Comparison of ENCODE assay signal across 22 cellular contexts in the genomic region with DNA sequence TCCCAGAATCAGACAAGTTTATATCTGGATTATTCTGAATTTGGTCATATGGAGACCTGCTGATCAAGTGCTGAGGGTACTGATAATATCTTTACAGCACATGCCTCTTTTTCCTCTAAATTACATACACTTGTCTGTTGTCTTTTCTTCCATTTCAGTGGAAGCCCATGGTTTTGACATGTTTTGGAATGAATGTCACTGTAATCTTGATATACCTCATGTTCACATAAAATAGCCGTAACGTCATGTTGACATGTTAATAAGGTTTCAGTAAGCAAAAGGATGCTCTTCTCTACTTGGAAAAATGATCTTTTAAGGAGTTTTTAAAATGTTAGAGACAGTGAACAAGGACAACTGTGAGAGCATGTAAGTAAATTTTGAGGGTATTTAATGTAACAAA. TPM values are rescaled to one million over a fixed set of nuclear protein-coding genes. Genes with fewer than 3 reads are reported as not detected.
DNase-seq lines count a peak whose midpoint lies in the region; ATAC-seq and TF ChIP-seq lines count a peak whose summit lies in the region.
"Had no signal": no experiment of that assay in that cellular context is flagged by ENCODE, and none has a peak within 500 bp of the region (broad histone marks: within the 10 kb centered on the region; RNA-seq: fewer than 3 reads in every experiment).

No MANE protein-coding gene starts in this region.

- no peak for TF ChIP-seq POLR2A in spleen (IDR thresholded peaks at IDR 0.05)

- no peaks in the 10 kb centered on the region for H3K27me3 Mint-ChIP-seq in endodermal cell (ENCODE audit: insufficient read depth)
- no peaks in the 10 kb centered on the region for H3K27me3 Mint-ChIP-seq in nephron progenitor cell (ENCODE audit: low read depth, poor library complexity)
- H3K27me3 Mint-ChIP-seq in H9 (ENCODE audit: low read depth) = no peaks in the 10 kb centered on the region
- peaks cover 5% of the 10 kb centered on the region for H3K27me3 Mint-ChIP-seq in activated CD4-positive, alpha-beta T cell treated with anti-CD3 and anti-CD28 coated beads, Interleukin-2, amount 10 ng/mL, durations not matched to agents 7 days and 5 days

- no peak overlapping the region for H2BK15ac ChIP-seq in H9 (ENCODE audit: low read depth, low read length)

- no peak overlapping the region for H3K56ac ChIP-seq in H9 (ENCODE audit: insufficient read length, low read depth, low read length)

- no peak overlapping the region for H3K9ac ChIP-seq in endodermal cell (ENCODE audit: extremely low read depth, low read length, poor library complexity, severe bottlenecking)
- no peak overlapping the region for H3K9ac ChIP-seq in H9 (ENCODE audit: extremely low read depth, insufficient read length, low read length)
- H3K9ac ChIP-seq: BLaER1 treated with 17β-estradiol and CSF1 and Interleukin-3, amounts not matched to agents 10 nM and 100 nM; SK-N-SH had no signal

- no peaks in the 10 kb centered on the region for H3K9me3 ChIP-seq in cardiac muscle cell (ENCODE audit: low read depth)
- H3K9me3 ChIP-seq in endodermal cell (ENCODE audit: control insufficient read depth, low read length) = no peaks in the 10 kb centered on the region
- no peaks in the 10 kb centered on the region for H3K9me3 ChIP-seq in H9 (ENCODE audit: control insufficient read depth, low read depth, low read length)
- no peaks in the 10 kb centered on the region for H3K9me3 ChIP-seq in spleen
- H3K9me3 ChIP-seq: BLaER1 treated with 17β-estradiol and CSF1 and Interleukin-3, amounts not matched to agents 10 nM and 100 nM; SK-N-SH had no signal

- H3K27me3 ChIP-seq in cardiac muscle cell = no peaks in the 10 kb centered on the region
- H3K27me3 ChIP-seq in endodermal cell (ENCODE audit: control insufficient read depth, insufficient read depth, low read length, poor library complexity, severe bottlenecking) = no peaks in the 10 kb centered on the region
- no peaks in the 10 kb centered on the region for H3K27me3 ChIP-seq in H9 (ENCODE audit: insufficient read depth, low read length)
- H3K27me3 ChIP-seq in spleen (replicated peaks in 1 of 7) = no peaks in the 10 kb centered on the region
- H3K27me3 ChIP-seq: BLaER1 treated with 17β-estradiol and CSF1 and Interleukin-3, amounts not matched to agents 10 nM and 100 nM had no signal

- H3K36me3 ChIP-seq in cardiac muscle cell = peaks cover 10% of the 10 kb centered on the region
- H3K36me3 ChIP-seq in endodermal cell (ENCODE audit: control insufficient read depth, insufficient read depth, low read length) = peaks cover 44% of the 10 kb centered on the region
- H3K36me3 ChIP-seq in spleen = no peaks in the 10 kb centered on the region

- CTCF ChIA-PET in activated CD4-positive, alpha-beta T cell treated with anti-CD3 and anti-CD28 coated beads, Interleukin-2, amount 10 ng/mL, durations not matched to agents 7 days and 5 days (lab: Charles Lee) = no interaction called here

- H3K36me3 Mint-ChIP-seq in endodermal cell (ENCODE audit: low read depth) (peaks cover 32% of the 10 kb centered on the region), nephron progenitor cell (ENCODE audit: low read depth) (peaks cover 62% of the 10 kb centered on the region), H9 (ENCODE audit: insufficient read depth in 1 of 3, low read depth in 3 of 3) (peaks cover 5 to 28% (median 14%) of the 10 kb centered on the region in 3 experiments; a peak in 6 of 7 replicates)
- no peaks in the 10 kb centered on the region for H3K36me3 Mint-ChIP-seq in activated CD4-positive, alpha-beta T cell treated with anti-CD3 and anti-CD28 coated beads, Interleukin-2, amount 10 ng/mL, durations not matched to agents 7 days and 5 days (ENCODE audit: low read depth)
- H3K36me3 Mint-ChIP-seq: CD4-positive, alpha-beta memory T cell had no signal

- no peak overlapping the region for H3K4ac ChIP-seq in H9 (ENCODE audit: low read depth, low read length)

- DNase-seq in cardiac muscle cell (ENCODE audit: low read depth in 1 of 2, low spot score in 1 of 2) (no peak), Right ventricle myocardium inferior (ENCODE audit: missing footprints) (no peak), endodermal cell (no peak), nephron progenitor cell (no peak), H9 (no peak), spleen (no peak), NCI-H524 (lab: John Stamatoyannopoulos, UW) (no peak)
- DNase-seq in activated CD4-positive, alpha-beta T cell treated with anti-CD3 and anti-CD28 coated beads, Interleukin-2, amount 10 ng/mL, durations not matched to agents 7 days and 5 days = no peak
- DNase-seq: CD4-positive, alpha-beta memory T cell; DND-41; GOT3; Karpas-422; NCI-H1694; NCI-H2081; NCI-H2171; NCI-H345; NCI-H524 treated with DMSO at 0.1 percent for 48 hours; OCI-M1; SHP77; SK-N-SH had no signal

- no peak overlapping the region for H2BK20ac ChIP-seq in H9 (ENCODE audit: low read depth, low read length, poor library complexity, severe bottlenecking)

- H2BK5ac ChIP-seq in H9 (ENCODE audit: insufficient read length, low read length) = no peak overlapping the region

- H3K79me2 ChIP-seq in H9 (ENCODE audit: insufficient read depth, low read length) = no peaks in the 10 kb centered on the region

- no peak overlapping the region for H2BK120ac ChIP-seq in H9 (ENCODE audit: low read depth, low read length, poor library complexity, severe bottlenecking)

- no peaks in the 10 kb centered on the region for H3K23me2 ChIP-seq in H9 (ENCODE audit: insufficient read length, low read depth, low read length, poor library complexity, severe bottlenecking)

- no peak overlapping the region for H3K4me2 ChIP-seq in H9 (ENCODE audit: insufficient read depth, insufficient read length, low read length)
- H3K4me2 ChIP-seq: BLaER1 treated with 17β-estradiol and CSF1 and Interleukin-3, amounts not matched to agents 10 nM and 100 nM; SK-N-SH had no signal

- H4K91ac ChIP-seq in H9 (ENCODE audit: insufficient read length, low read depth, low read length) = no peak overlapping the region

- no peak overlapping the region for H2BK12ac ChIP-seq in H9 (ENCODE audit: insufficient read length, low read depth, low read length)

- H3K14ac ChIP-seq in H9 (ENCODE audit: insufficient read depth, low read length) = no peak overlapping the region

- H3K4me1 ChIP-seq in cardiac muscle cell (ENCODE audit: low read depth) = peaks cover 46% of the 10 kb centered on the region
- peaks cover 18% of the 10 kb centered on the region for H3K4me1 ChIP-seq in endodermal cell (ENCODE audit: control insufficient read depth, insufficient read depth, low read length)
- H3K4me1 ChIP-seq in H9 (ENCODE audit: insufficient read depth, low read length) = no peaks in the 10 kb centered on the region
- H3K4me1 ChIP-seq in spleen = no peaks in the 10 kb centered on the region
- H3K4me1 ChIP-seq: BLaER1 treated with 17β-estradiol and CSF1 and Interleukin-3, amounts not matched to agents 10 nM and 100 nM had no signal

- no peak overlapping the region for H2AFZ ChIP-seq in H9 (ENCODE audit: low read length)

- H3K79me1 ChIP-seq in H9 (ENCODE audit: insufficient read depth, low read depth, low read length, poor library complexity, severe bottlenecking) = peaks cover 5% of the 10 kb centered on the region

- TF ChIP-seq CTCF in cardiac muscle cell (IDR thresholded peaks at IDR 0.05; ENCODE audit: low read depth, low read length) (no peak), endodermal cell (conservative IDR thresholded peaks at IDR 0.05) (no peak), nephron progenitor cell (IDR thresholded peaks at IDR 0.05) (no peak), H9 (conservative IDR thresholded peaks at IDR 0.05) (no peak), spleen (IDR thresholded peaks at IDR 0.05 in 8 of 11, conservative IDR thresholded peaks at IDR 0.05 in 3 of 11) (no peak)

- H3K4me1 Mint-ChIP-seq in endodermal cell (peaks cover 26% of the 10 kb centered on the region), nephron progenitor cell (peaks cover 35% of the 10 kb centered on the region), H9 (peaks cover 4 to 6% of the 10 kb centered on the region in 2 experiments)
- no peaks in the 10 kb centered on the region for H3K4me1 Mint-ChIP-seq in activated CD4-positive, alpha-beta T cell treated with anti-CD3 and anti-CD28 coated beads, Interleukin-2, amount 10 ng/mL, durations not matched to agents 7 days and 5 days
- H3K4me1 Mint-ChIP-seq: CD4-positive, alpha-beta memory T cell had no signal

- no peak overlapping the region for H3T11ph ChIP-seq in H9 (ENCODE audit: low read length)

- intact Hi-C loops in Right ventricle myocardium inferior (cut with DNase I) (no loop called here), spleen (cut with DNase I; ENCODE audit: low total_unique reads) (no loop called here)

- H3K9me3 Mint-ChIP-seq in endodermal cell (no peaks in the 10 kb centered on the region), nephron progenitor cell (no peaks in the 10 kb centered on the region), H9 (no peaks in the 10 kb centered on the region)
- no peaks in the 10 kb centered on the region for H3K9me3 Mint-ChIP-seq in activated CD4-positive, alpha-beta T cell treated with anti-CD3 and anti-CD28 coated beads, Interleukin-2, amount 10 ng/mL, durations not matched to agents 7 days and 5 days

- H4K5ac ChIP-seq in H9 (ENCODE audit: insufficient read length, low read depth, low read length) = no peak overlapping the region

- peak overlapping the region; percentile 85 for H3K27ac ChIP-seq in cardiac muscle cell
- no peak overlapping the region for H3K27ac ChIP-seq in endodermal cell (ENCODE audit: low read depth, low read length)
- no peak overlapping the region for H3K27ac ChIP-seq in H9 (ENCODE audit: insufficient read length, low read depth, low read length)
- no peak overlapping the region for H3K27ac ChIP-seq in spleen
- H3K27ac ChIP-seq: 22Rv1; BLaER1 treated with 17β-estradiol and CSF1 and Interleukin-3, amounts not matched to agents 10 nM and 100 nM had no signal

- WGBS in endodermal cell (ENCODE audit: insufficient coverage in 1 of 2, insufficient read length in 1 of 2), 2 experiments = 93 to 100% methylated on average over 2 of the region's 2 CpGs
- WGBS in H9 (ENCODE audit: extremely low coverage, insufficient read length, low lambda C conversion rate) = no CpG with 5 or more reads among the region's 2 CpGs
- whole genome bisulfite sequencing in spleen, 5 donors = 92 to 99% (median 95%) methylated on average over 2 of the region's 2 CpGs

- H2AK5ac ChIP-seq in H9 (ENCODE audit: insufficient read length, low read length) = no peak overlapping the region

- no peak overlapping the region for H3K4me3 Mint-ChIP-seq in endodermal cell
- no peak overlapping the region for H3K4me3 Mint-ChIP-seq in nephron progenitor cell
- no peak overlapping the region for H3K4me3 Mint-ChIP-seq in H9
- H3K4me3 Mint-ChIP-seq in activated CD4-positive, alpha-beta T cell treated with anti-CD3 and anti-CD28 coated beads, Interleukin-2, amount 10 ng/mL, durations not matched to agents 7 days and 5 days = no peak overlapping the region
- H3K4me3 Mint-ChIP-seq: CD4-positive, alpha-beta memory T cell had no signal

- ATAC-seq in Right ventricle myocardium inferior = no peak

- no peak overlapping the region for H4K8ac ChIP-seq in H9 (replicated peaks; ENCODE audit: insufficient read length, low read depth, low read length)

- H3K23ac ChIP-seq in H9 (ENCODE audit: insufficient read length, low read depth, low read length) = no peak overlapping the region

- POLR2A ChIA-PET in activated CD4-positive, alpha-beta T cell treated with anti-CD3 and anti-CD28 coated beads, Interleukin-2, amount 10 ng/mL, durations not matched to agents 7 days and 5 days (lab: Charles Lee) = no interaction called here

- H3K18ac ChIP-seq in H9 (ENCODE audit: insufficient read length, low read depth, low read length) = no peak overlapping the region

- no peaks in the 10 kb centered on the region for H4K20me1 ChIP-seq in H9 (ENCODE audit: control insufficient read depth, insufficient read depth, insufficient read length)
- H4K20me1 ChIP-seq: BLaER1 treated with 17β-estradiol and CSF1 and Interleukin-3, amounts not matched to agents 10 nM and 100 nM had no signal

- peak overlapping the region; percentile 46 for H3K27ac Mint-ChIP-seq in endodermal cell
- peak overlapping the region; percentile 85 for H3K27ac Mint-ChIP-seq in nephron progenitor cell
- no peak overlapping the region; a peak in 1 of 7 replicates for H3K27ac Mint-ChIP-seq in H9
- H3K27ac Mint-ChIP-seq in activated CD4-positive, alpha-beta T cell treated with anti-CD3 and anti-CD28 coated beads, Interleukin-2, amount 10 ng/mL, durations not matched to agents 7 days and 5 days = no peak overlapping the region
- H3K27ac Mint-ChIP-seq: CD4-positive, alpha-beta memory T cell had no signal

- no peak overlapping the region for H3K4me3 ChIP-seq in cardiac muscle cell
- H3K4me3 ChIP-seq in endodermal cell (ENCODE audit: low read length) = no peak overlapping the region
- no peak overlapping the region for H3K4me3 ChIP-seq in spleen
- H3K4me3 ChIP-seq: BLaER1 treated with 17β-estradiol and CSF1 and Interleukin-3, amounts not matched to agents 10 nM and 100 nM had no signal

RNA-seq across cellular contexts. Expression of gene YAP1, which starts 55.9 kb away (rescaled TPM):
- total RNA-seq in cardiac muscle cell (264 and 277 TPM in 2 replicates), Right ventricle myocardium inferior (92.9 TPM), endodermal cell (100 to 1,000 TPM; 224 to 228 TPM), H9 (2021) (124 TPM in 2 replicates), spleen (10 to 100 TPM; 29.8 to 37.3 (median 34.4) TPM)
- polyA plus RNA-seq in cardiac muscle cell (40.8 and 48.4 TPM in 2 replicates), spleen (1 to 10 TPM; 4.9 to 9.0 (median 6.0) TPM)
- polyA plus RNA-seq in endodermal cell (2013, experiment 1 of 2) = 132 TPM
- polyA plus RNA-seq in endodermal cell (2013, experiment 2 of 2) = 122 TPM
- not detected for total RNA-seq in activated CD4-positive, alpha-beta T cell treated with anti-CD3 and anti-CD28 coated beads, Interleukin-2, amount 10 ng/mL, durations not matched to agents 7 days and 5 days
- polyA plus RNA-seq: CD4-positive, alpha-beta memory T cell had no signal

Comparison
In these comparisons a context has a peak if more than half of its experiments do, and no peak if none do; other contexts are left out.
1. H3K27ac Mint-ChIP-seq: peak in endodermal cell (single experiment) and nephron progenitor cell (single experiment); none in H9 (0 of 3) and activated CD4-positive, alpha-beta T cell treated with anti-CD3 and anti-CD28 coated beads, Interleukin-2, amount 10 ng/mL, durations not matched to agents 7 days and 5 days (single experiment).
2. RNA of gene YAP1, which starts 55.9 kb away (total RNA-seq): 264 to 277 TPM in cardiac muscle cell, 224 to 228 TPM in endodermal cell, 124 TPM in H9, 92.9 TPM in Right ventricle myocardium inferior (single experiment) and 29.8 to 37.3 TPM in spleen; not detected in activated CD4-positive, alpha-beta T cell treated with anti-CD3 and anti-CD28 coated beads, Interleukin-2, amount 10 ng/mL, durations not matched to agents 7 days and 5 days; every median in the first group is over 10 times any median in the second.